In the genomic region with DNA sequence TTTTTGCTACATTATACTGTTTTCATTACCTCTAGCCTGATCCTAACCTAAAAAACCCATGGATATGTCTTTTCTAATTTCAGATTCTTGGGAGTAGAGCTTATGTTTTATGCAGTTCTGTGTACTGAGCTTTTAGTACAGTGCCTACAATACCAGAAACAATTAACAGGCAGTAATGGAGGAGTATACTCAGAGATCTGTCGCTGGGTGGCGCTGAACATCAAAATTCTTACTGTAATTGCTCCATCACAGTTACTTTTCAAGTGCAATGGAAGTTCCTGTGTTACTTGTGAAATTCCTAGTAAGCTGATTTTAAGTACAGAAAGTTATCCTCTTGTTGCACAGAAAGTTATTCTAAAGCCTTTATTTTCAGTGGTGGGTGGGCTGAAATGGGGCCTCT, we compare ENCODE assay signal across 8 cellular contexts.
DNase-seq lines count a peak whose midpoint lies in the region; ATAC-seq and TF ChIP-seq lines count a peak whose summit lies in the region.

No MANE protein-coding gene starts in this region.

- H4K20me1 ChIP-seq in SK-N-SH (ENCODE audit: insufficient read depth): no peaks in the 10 kb centered on the region

- no peaks in the 10 kb centered on the region for H3K9me2 ChIP-seq in SK-N-SH

- peaks cover 7% of the 10 kb centered on the region for H3K36me3 Mint-ChIP-seq in IgD-negative memory B cell

- peak; percentile 65 for DNase-seq in activated effector memory CD4-positive, alpha-beta T cell treated with anti-CD3 and anti-CD28 coated beads, Interleukin-2, amount 50 U/mL, for 16 hours
- DNase-seq in activated effector memory CD4-positive, alpha-beta T cell treated with Interleukin-2 at 50 U/mL for 16 hours: no peak
- DNase-seq in SK-N-SH (peak; percentile 44), epithelial cell of proximal tubule (ENCODE audit: low read depth) (peak; percentile 4), mucosa of descending colon (peak in 2 of 3 donors; percentile 37 to 60), NCI-H345 treated with DMSO at 0.1 percent for 48 hours (lab: John Stamatoyannopoulos, UW; ENCODE audit: unreplicated experiment) (no peak)
- DNase-seq in central memory CD4-positive, alpha-beta T cell: no peak

- 0% methylated on average over 2 of the region's 2 CpGs for WGBS in SK-N-SH (ENCODE audit: low lambda C conversion rate)

- intact Hi-C loops in mucosa of descending colon (cut with DNase I, micrococcal nuclease): no loop called here

- H3K9ac ChIP-seq in SK-N-SH: no peak overlapping the region

- peak overlapping the region in 1 of 2 experiments; percentile 51; a peak in 2 of 4 replicates for H3K27ac ChIP-seq in SK-N-SH (ENCODE audit: low read depth in 2 of 2, low read length in 1 of 2)

- no peak overlapping the region for H3K4me2 ChIP-seq in SK-N-SH

- H3F3A ChIP-seq in SK-N-SH (replicated peaks; ENCODE audit: insufficient read depth): peaks cover 3% of the 10 kb centered on the region

- POLR2A ChIA-PET in SK-N-SH (lab: Yijun Ruan, JAX): interaction anchor here (0.6 to 1.6 kb wide), 6 partner anchors 67 to 304 kb away, joined by 3 to 4 read pairs (median 3); a partner anchor contains a TSS

- peaks cover 0 to 6% (median 5%) of the 10 kb centered on the region in 3 donors for H3K9me3 Mint-ChIP-seq in IgD-negative memory B cell

- peaks cover 0 to 5% of the 10 kb centered on the region in 2 experiments for H3K36me3 ChIP-seq in SK-N-SH (replicated peaks in 1 of 2; ENCODE audit: control insufficient read depth in 1 of 2, insufficient read depth in 2 of 2, low read length in 1 of 2)
- H3K36me3 ChIP-seq in mucosa of descending colon (ENCODE audit: low read depth): no peaks in the 10 kb centered on the region

- TF ChIP-seq CTCF in SK-N-SH (IDR thresholded peaks at IDR 0.05) (peak; percentile 81), epithelial cell of proximal tubule (conservative IDR thresholded peaks at IDR 0.05; ENCODE audit: low read depth, low read length) (peak; percentile 73), mucosa of descending colon (IDR thresholded peaks at IDR 0.05) (no peak)

- H3K4me1 ChIP-seq in SK-N-SH (ENCODE audit: control insufficient read depth in 1 of 2, insufficient read depth in 2 of 2, low read depth in 1 of 2, low read length in 1 of 2) (no peaks in the 10 kb centered on the region), mucosa of descending colon (ENCODE audit: low read depth) (no peaks in the 10 kb centered on the region)

- CTCF ChIA-PET in SK-N-SH (lab: Yijun Ruan, JAX): interaction anchor here (0.6 to 3.3 kb wide), 55 partner anchors 10 to 662 kb away, joined by 3 to 54 read pairs (median 5); a partner anchor contains a TSS

- H3K27me3 Mint-ChIP-seq in IgD-negative memory B cell: no peaks in the 10 kb centered on the region

- H3K27ac Mint-ChIP-seq in IgD-negative memory B cell: peak overlapping the region in 2 of 3 donors; percentile 9 to 29

- peak; percentile 88 for TF ChIP-seq RAD21 in SK-N-SH (IDR thresholded peaks at IDR 0.05; ENCODE audit: low read length)

- H3K9me3 ChIP-seq in SK-N-SH (no peaks in the 10 kb centered on the region), mucosa of descending colon (no peaks in the 10 kb centered on the region)

- TF ChIP-seq EP300 in SK-N-SH (IDR thresholded peaks at IDR 0.05; ENCODE audit: borderline replicate concordance in 1 of 2, low read depth in 1 of 2, low read length in 1 of 2): no peak

- no peaks in the 10 kb centered on the region for H3K27me3 ChIP-seq in SK-N-SH (ENCODE audit: insufficient read depth)

- no peak overlapping the region for H3K4me3 Mint-ChIP-seq in IgD-negative memory B cell

- no peak overlapping the region for H3K4me3 ChIP-seq in SK-N-SH (ENCODE audit: low read depth in 2 of 2, low read length in 1 of 2)
- H3K4me3 ChIP-seq in epithelial cell of proximal tubule (ENCODE audit: low read depth, low read length): no peak overlapping the region
- no peak overlapping the region for H3K4me3 ChIP-seq in mucosa of descending colon

- H2AFZ ChIP-seq in SK-N-SH (ENCODE audit: low read depth): no peak overlapping the region

- H3K4me1 Mint-ChIP-seq in IgD-negative memory B cell: peaks cover 9 to 16% (median 15%) of the 10 kb centered on the region in 3 donors

- ATAC-seq in mucosa of descending colon: peak; percentile 45

- no peaks in the 10 kb centered on the region for H3K79me2 ChIP-seq in SK-N-SH (ENCODE audit: insufficient read depth)

TF ChIP-seq in SK-N-SH, 30 proteins besides CTCF, POLR2A, EP300 and RAD21:
- TF ChIP-seq, protein P1, sequence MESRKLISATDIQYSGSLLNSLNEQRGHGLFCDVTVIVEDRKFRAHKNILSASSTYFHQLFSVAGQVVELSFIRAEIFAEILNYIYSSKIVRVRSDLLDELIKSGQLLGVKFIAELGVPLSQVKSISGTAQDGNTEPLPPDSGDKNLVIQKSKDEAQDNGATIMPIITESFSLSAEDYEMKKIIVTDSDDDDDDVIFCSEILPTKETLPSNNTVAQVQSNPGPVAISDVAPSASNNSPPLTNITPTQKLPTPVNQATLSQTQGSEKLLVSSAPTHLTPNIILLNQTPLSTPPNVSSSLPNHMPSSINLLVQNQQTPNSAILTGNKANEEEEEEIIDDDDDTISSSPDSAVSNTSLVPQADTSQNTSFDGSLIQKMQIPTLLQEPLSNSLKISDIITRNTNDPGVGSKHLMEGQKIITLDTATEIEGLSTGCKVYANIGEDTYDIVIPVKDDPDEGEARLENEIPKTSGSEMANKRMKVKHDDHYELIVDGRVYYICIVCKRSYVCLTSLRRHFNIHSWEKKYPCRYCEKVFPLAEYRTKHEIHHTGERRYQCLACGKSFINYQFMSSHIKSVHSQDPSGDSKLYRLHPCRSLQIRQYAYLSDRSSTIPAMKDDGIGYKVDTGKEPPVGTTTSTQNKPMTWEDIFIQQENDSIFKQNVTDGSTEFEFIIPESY (IDR thresholded peaks at IDR 0.05; ENCODE audit: borderline replicate concordance, low read depth): no peak
- TF ChIP-seq FOXM1 (IDR thresholded peaks at IDR 0.05; ENCODE audit: low read depth) (no peak), SMC3 (IDR thresholded peaks at IDR 0.05; ENCODE audit: low read depth, low read length) (peak; percentile 61; the same call in 1 of the 2 replicates), JUND (IDR thresholded peaks at IDR 0.05) (no peak), FOXJ3 (CRISPR knock-in tag; IDR thresholded peaks at IDR 0.05) (no peak), ELF1 (IDR thresholded peaks at IDR 0.05) (no peak), CHD2 (IDR thresholded peaks at IDR 0.05; ENCODE audit: low read length, partially characterized antibody) (no peak)
- TF ChIP-seq, protein P2, sequence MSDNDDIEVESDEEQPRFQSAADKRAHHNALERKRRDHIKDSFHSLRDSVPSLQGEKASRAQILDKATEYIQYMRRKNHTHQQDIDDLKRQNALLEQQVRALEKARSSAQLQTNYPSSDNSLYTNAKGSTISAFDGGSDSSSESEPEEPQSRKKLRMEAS (IDR thresholded peaks at IDR 0.05; ENCODE audit: low read depth): no peak

Comparison
In these comparisons a context has a peak if more than half of its experiments do, and no peak if none do; other contexts are left out.
1. DNase-seq: peak in activated effector memory CD4-positive, alpha-beta T cell treated with anti-CD3 and anti-CD28 coated beads, Interleukin-2, amount 50 U/mL, for 16 hours (single experiment), SK-N-SH (single experiment), epithelial cell of proximal tubule (single experiment) and mucosa of descending colon (2 of 3); none in activated effector memory CD4-positive, alpha-beta T cell treated with Interleukin-2 at 50 U/mL for 16 hours (single experiment), central memory CD4-positive, alpha-beta T cell (single experiment) and NCI-H345 treated with DMSO at 0.1 percent for 48 hours (single experiment).